17 cellular contexts compared by ENCODE assay signal in genomic region chr12:75690556-75690955, GRCh38.
DNase-seq lines count a peak whose midpoint lies in the region; ATAC-seq and TF ChIP-seq lines count a peak whose summit lies in the region.
"Had no signal": no experiment of that assay in that cellular context is flagged by ENCODE, and none has a peak within 500 bp of the region (broad histone marks: within the 10 kb centered on the region; RNA-seq: fewer than 3 reads in every experiment).

No MANE protein-coding gene starts in this region.

- 95 to 99% methylated on average over 8 of the region's 8 CpGs for WGBS in heart right ventricle, 2 donors

- peaks cover 21% of the 10 kb centered on the region for H3K27me3 Mint-ChIP-seq in T-helper 2 cell treated with Interferon-gamma antibody and Interleukin-4, amounts not matched to agents 5 μg/mL and 100 μg/mL, for 36 hours (ENCODE audit: low read depth)
- H3K27me3 Mint-ChIP-seq: activated T-helper 17 cell treated with anti-CD3 and anti-CD28 coated beads, Interleukin-2, amount 50 U/mL, for 72 hours had no signal

- intact Hi-C loops in left cardiac atrium (cut with DNase I), result no loop called here
- intact Hi-C loops in heart right ventricle (cut with DNase I), result loop anchor here in 1 of 10 donors (5.0 kb wide), 1 partner anchor 38 kb away; no protein-coding TSS in a partner anchor

- H3K4me3 Mint-ChIP-seq in T-helper 2 cell treated with Interferon-gamma antibody and Interleukin-4, amounts not matched to agents 5 μg/mL and 100 μg/mL, for 36 hours, result no peak overlapping the region
- H3K4me3 Mint-ChIP-seq: activated T-helper 17 cell treated with anti-CD3 and anti-CD28 coated beads, Interleukin-2, amount 50 U/mL, for 72 hours; natural killer cell treated with Interleukin-12 subunit alpha and Interleukin-12 subunit beta and Interleukin-15 and Interleukin-18, amount 100 ng/mL, for 72 hours had no signal

- peak; percentile 84 for DNase-seq in A172 (ENCODE audit: low spot score)
- peak; percentile 91 for DNase-seq in H4 (ENCODE audit: low spot score)
- DNase-seq in amniotic stem cell (lab: John Stamatoyannopoulos, UW), result peak; percentile 69
- peak; percentile 97 to 98 for DNase-seq in foreskin fibroblast
- no peak for DNase-seq in left cardiac atrium
- DNase-seq in NCI-H1436 (lab: John Stamatoyannopoulos, UW), result no peak
- DNase-seq in heart right ventricle, result no peak
- no peak for DNase-seq in T-helper 2 cell treated with Interferon-gamma antibody and Interleukin-4, amounts not matched to agents 5 μg/mL and 100 μg/mL, for 36 hours (ENCODE audit: low spot score)
- DNase-seq: activated CD4-positive, alpha-beta T cell treated with anti-CD3 and anti-CD28 coated beads for 1 hour; central memory CD4-positive, alpha-beta T cell; DMS79; gastrocnemius medialis; NCI-H2107; stimulated activated CD4-positive, alpha-beta T cell treated with anti-CD3 and anti-CD28 coated beads, Interleukin-12 subunit alpha, Interleukin-12 subunit beta, amount 100 ng/mL, for 4 hours; trophoblast cell had no signal

- H3K4me1 Mint-ChIP-seq in T-helper 2 cell treated with Interferon-gamma antibody and Interleukin-4, amounts not matched to agents 5 μg/mL and 100 μg/mL, for 36 hours (ENCODE audit: low read depth), result peaks cover 4% of the 10 kb centered on the region
- H3K4me1 Mint-ChIP-seq: activated T-helper 17 cell treated with anti-CD3 and anti-CD28 coated beads, Interleukin-2, amount 50 U/mL, for 72 hours had no signal

- ATAC-seq in left cardiac atrium, result no peak
- no peak for ATAC-seq in heart right ventricle
- ATAC-seq: activated T-helper 17 cell treated with anti-CD3 and anti-CD28 coated beads, Interleukin-2, amount 50 U/mL, for 72 hours; gastrocnemius medialis; natural killer cell treated with Interleukin-12 subunit alpha and Interleukin-12 subunit beta and Interleukin-15 and Interleukin-18, amount 100 ng/mL, for 72 hours had no signal

- no peaks in the 10 kb centered on the region for H3K9me3 Mint-ChIP-seq in T-helper 2 cell treated with Interferon-gamma antibody and Interleukin-4, amounts not matched to agents 5 μg/mL and 100 μg/mL, for 36 hours
- H3K9me3 Mint-ChIP-seq: activated T-helper 17 cell treated with anti-CD3 and anti-CD28 coated beads, Interleukin-2, amount 50 U/mL, for 72 hours; natural killer cell treated with Interleukin-12 subunit alpha and Interleukin-12 subunit beta and Interleukin-15 and Interleukin-18, amount 100 ng/mL, for 72 hours had no signal

- TF ChIP-seq CTCF in foreskin fibroblast (IDR thresholded peaks at IDR 0.05; ENCODE audit: low read depth, low read length), result no peak
- TF ChIP-seq CTCF in heart right ventricle (IDR thresholded peaks at IDR 0.05), result no peak

- H3K27ac Mint-ChIP-seq in T-helper 2 cell treated with Interferon-gamma antibody and Interleukin-4, amounts not matched to agents 5 μg/mL and 100 μg/mL, for 36 hours, result no peak overlapping the region
- H3K27ac Mint-ChIP-seq: activated T-helper 17 cell treated with anti-CD3 and anti-CD28 coated beads, Interleukin-2, amount 50 U/mL, for 72 hours; natural killer cell treated with Interleukin-12 subunit alpha and Interleukin-12 subunit beta and Interleukin-15 and Interleukin-18, amount 100 ng/mL, for 72 hours had no signal

- no peaks in the 10 kb centered on the region for H3K36me3 ChIP-seq in heart right ventricle
- H3K36me3 ChIP-seq: gastrocnemius medialis had no signal

- H3K4me1 ChIP-seq in heart right ventricle, result no peaks in the 10 kb centered on the region
- H3K4me1 ChIP-seq: gastrocnemius medialis had no signal

- no peak overlapping the region for H3K27ac ChIP-seq in heart right ventricle
- H3K27ac ChIP-seq: gastrocnemius medialis had no signal

- no peaks in the 10 kb centered on the region for H3K27me3 ChIP-seq in heart right ventricle
- H3K27me3 ChIP-seq: gastrocnemius medialis had no signal

- no peaks in the 10 kb centered on the region for H3K36me3 Mint-ChIP-seq in T-helper 2 cell treated with Interferon-gamma antibody and Interleukin-4, amounts not matched to agents 5 μg/mL and 100 μg/mL, for 36 hours (ENCODE audit: low read depth)
- H3K36me3 Mint-ChIP-seq: natural killer cell treated with Interleukin-12 subunit alpha and Interleukin-12 subunit beta and Interleukin-15 and Interleukin-18, amount 100 ng/mL, for 72 hours had no signal

- H3K4me3 ChIP-seq in foreskin fibroblast (ENCODE audit: low read depth in 1 of 2, low read length in 2 of 2) (peak overlapping the region in 1 of 2 donors; percentile 4), heart right ventricle (no peak overlapping the region)
- H3K4me3 ChIP-seq: gastrocnemius medialis had no signal

- no peaks in the 10 kb centered on the region for H3K9me3 ChIP-seq in heart right ventricle
- H3K9me3 ChIP-seq: gastrocnemius medialis had no signal

Comparison
In these comparisons a context has a peak if more than half of its experiments do, and no peak if none do; other contexts are left out.
1. DNase-seq: peak in A172 (single experiment), H4 (single experiment), amniotic stem cell (single experiment) and foreskin fibroblast (2 of 2); none in left cardiac atrium (single experiment), NCI-H1436 (single experiment), heart right ventricle (0 of 2) and T-helper 2 cell treated with Interferon-gamma antibody and Interleukin-4, amounts not matched to agents 5 μg/mL and 100 μg/mL, for 36 hours (single experiment).